Comparison of ENCODE assay signal across 28 cellular contexts in genomic region chr12:111334393-111334915, GRCh38.
"Had no signal": no experiment of that assay in that cellular context is flagged by ENCODE, and none has a peak within 500 bp of the region (broad histone marks: within the 10 kb centered on the region; RNA-seq: fewer than 3 reads in every experiment).

No MANE protein-coding gene starts in this region.

- H3K4me3 ChIP-seq: stomach, suprapubic skin, testis, thoracic aorta, thyroid gland, tibial nerve, transverse colon, upper lobe of left lung, upper lobe of right lung, uterus, vagina had no signal

- H3K27me3 Mint-ChIP-seq: type B pancreatic cell had no signal

- H3K9me3 ChIP-seq: stomach, suprapubic skin, testis, thoracic aorta, thyroid gland, tibial nerve, transverse colon, upper lobe of left lung, upper lobe of right lung, uterus, vagina had no signal

- H3K27ac ChIP-seq: stomach, suprapubic skin, testis, thoracic aorta, thyroid gland, tibial nerve, transverse colon, upper lobe of left lung, upper lobe of right lung, uterus, vagina had no signal

- DNase-seq: stimulated activated CD4-positive, alpha-beta T cell treated with anti-CD3 and anti-CD28 coated beads, Interleukin-1b, Interleukin-23, amount 100 ng/mL, for 48 hours; stimulated activated CD4-positive, alpha-beta T cell treated with anti-CD3 and anti-CD28 coated beads, Interleukin-2, amount 100 ng/mL, for 24 hours; stimulated activated CD4-positive, alpha-beta T cell treated with anti-CD3 and anti-CD28 coated beads, Interleukin-2, amount 100 ng/mL, for 48 hours; stimulated activated CD4-positive, alpha-beta T cell treated with anti-CD3 and anti-CD28 coated beads, Interleukin-4, amount 100 ng/mL, for 1 hour; stimulated activated CD4-positive, alpha-beta T cell treated with anti-CD3 and anti-CD28 coated beads, Interleukin-4, amount 100 ng/mL, for 24 hours; stimulated activated CD4-positive, alpha-beta T cell treated with anti-CD3 and anti-CD28 coated beads, Interleukin-4, amount 100 ng/mL, for 4 hours; stimulated activated CD8-positive, alpha-beta memory T cell treated with anti-CD3 and anti-CD28 coated beads, Interleukin-4, amount 100 ng/mL, for 48 hours; stimulated activated naive B cell treated with anti-CD40 and anti-IgM and Interleukin-4, amounts not matched to agents 10 μg/mL and 1 μg/mL and 100 μg/mL, for 72 hours; stimulated activated naive CD4-positive, alpha-beta T cell; stimulated activated naive CD8-positive, alpha-beta T cell treated with anti-CD3 and anti-CD28 coated beads, Interleukin-15, amount 100 ng/mL, for 72 hours; stimulated activated naive CD8-positive, alpha-beta T cell treated with anti-CD3 and anti-CD28 coated beads, Interleukin-15, Interleukin-2, amounts not matched to agents 100 U/mL and 50 U/mL, for 24 hours; stomach; substantia nigra; testis; thyroid gland; transverse colon; trophoblast cell; upper lobe of left lung; upper lobe of right lung; uterus had no signal

- H3K4me1 Mint-ChIP-seq: stimulated activated effector memory CD8-positive, alpha-beta T cell treated with anti-CD3 and anti-CD28 coated beads, Interleukin-12 subunit alpha, Interleukin-12 subunit beta, amount 100 ng/mL, for 72 hours; stimulated activated memory B cell treated with anti-CD40 and anti-IgM and Interleukin-4, amounts not matched to agents 10 μg/mL and 1 μg/mL and 100 μg/mL, for 72 hours; stimulated activated naive CD8-positive, alpha-beta T cell treated with anti-CD3 and anti-CD28 coated beads, Interleukin-15, amount 100 ng/mL, for 72 hours had no signal

- H3K9me3 Mint-ChIP-seq: stimulated activated effector memory CD8-positive, alpha-beta T cell treated with anti-CD3 and anti-CD28 coated beads, Interleukin-12 subunit alpha, Interleukin-12 subunit beta, amount 100 ng/mL, for 72 hours; stimulated activated memory B cell treated with anti-CD40 and anti-IgM and Interleukin-4, amounts not matched to agents 10 μg/mL and 1 μg/mL and 100 μg/mL, for 72 hours; stimulated activated naive B cell treated with anti-CD40 and anti-IgM and Interleukin-4, amounts not matched to agents 10 μg/mL and 1 μg/mL and 100 μg/mL, for 72 hours; stimulated activated naive CD8-positive, alpha-beta T cell treated with anti-CD3 and anti-CD28 coated beads, Interleukin-15, amount 100 ng/mL, for 72 hours; stimulated activated naive CD8-positive, alpha-beta T cell treated with anti-CD3 and anti-CD28 coated beads, Interleukin-15, Interleukin-2, amounts not matched to agents 100 ng/mL and 50 ng/mL, for 24 hours; type B pancreatic cell had no signal

- H3K36me3 ChIP-seq: stomach, suprapubic skin, thoracic aorta, thyroid gland, tibial nerve, transverse colon, upper lobe of left lung, upper lobe of right lung, uterus, vagina had no signal

- H3K36me3 Mint-ChIP-seq: stimulated activated effector memory CD8-positive, alpha-beta T cell treated with anti-CD3 and anti-CD28 coated beads, Interleukin-12 subunit alpha, Interleukin-12 subunit beta, amount 100 ng/mL, for 72 hours; stimulated activated memory B cell treated with anti-CD40 and anti-IgM and Interleukin-4, amounts not matched to agents 10 μg/mL and 1 μg/mL and 100 μg/mL, for 72 hours; stimulated activated naive B cell treated with anti-CD40 and anti-IgM and Interleukin-4, amounts not matched to agents 10 μg/mL and 1 μg/mL and 100 μg/mL, for 72 hours; type B pancreatic cell had no signal

- H3K27me3 ChIP-seq: testis, thyroid gland, upper lobe of left lung, uterus, vagina had no signal

- H3K4me1 ChIP-seq: suprapubic skin, testis, thyroid gland, tibial nerve, transverse colon, upper lobe of left lung, upper lobe of right lung, uterus, vagina had no signal

- H3K27ac Mint-ChIP-seq: stimulated activated effector memory CD8-positive, alpha-beta T cell treated with anti-CD3 and anti-CD28 coated beads, Interleukin-12 subunit alpha, Interleukin-12 subunit beta, amount 100 ng/mL, for 72 hours; stimulated activated memory B cell treated with anti-CD40 and anti-IgM and Interleukin-4, amounts not matched to agents 10 μg/mL and 1 μg/mL and 100 μg/mL, for 72 hours; stimulated activated naive B cell treated with anti-CD40 and anti-IgM and Interleukin-4, amounts not matched to agents 10 μg/mL and 1 μg/mL and 100 μg/mL, for 72 hours; stimulated activated naive CD8-positive, alpha-beta T cell treated with anti-CD3 and anti-CD28 coated beads, Interleukin-15, amount 100 ng/mL, for 72 hours; stimulated activated naive CD8-positive, alpha-beta T cell treated with anti-CD3 and anti-CD28 coated beads, Interleukin-15, Interleukin-2, amounts not matched to agents 100 ng/mL and 50 ng/mL, for 24 hours; type B pancreatic cell had no signal

- H3K4me3 Mint-ChIP-seq: stimulated activated effector memory CD8-positive, alpha-beta T cell treated with anti-CD3 and anti-CD28 coated beads, Interleukin-12 subunit alpha, Interleukin-12 subunit beta, amount 100 ng/mL, for 72 hours; stimulated activated memory B cell treated with anti-CD40 and anti-IgM and Interleukin-4, amounts not matched to agents 10 μg/mL and 1 μg/mL and 100 μg/mL, for 72 hours; stimulated activated naive B cell treated with anti-CD40 and anti-IgM and Interleukin-4, amounts not matched to agents 10 μg/mL and 1 μg/mL and 100 μg/mL, for 72 hours; stimulated activated naive CD8-positive, alpha-beta T cell treated with anti-CD3 and anti-CD28 coated beads, Interleukin-15, amount 100 ng/mL, for 72 hours; stimulated activated naive CD8-positive, alpha-beta T cell treated with anti-CD3 and anti-CD28 coated beads, Interleukin-15, Interleukin-2, amounts not matched to agents 100 ng/mL and 50 ng/mL, for 24 hours; type B pancreatic cell had no signal

- ATAC-seq: stimulated activated effector memory CD8-positive, alpha-beta T cell treated with anti-CD3 and anti-CD28 coated beads, Interleukin-12 subunit alpha, Interleukin-12 subunit beta, amount 100 ng/mL, for 72 hours; stimulated activated memory B cell treated with anti-CD40 and anti-IgM and Interleukin-4, amounts not matched to agents 10 μg/mL and 1 μg/mL and 100 μg/mL, for 72 hours; stimulated activated naive B cell treated with anti-CD40 and anti-IgM and Interleukin-4, amounts not matched to agents 10 μg/mL and 1 μg/mL and 100 μg/mL, for 72 hours; stimulated activated naive CD8-positive, alpha-beta T cell treated with anti-CD3 and anti-CD28 coated beads, Interleukin-15, amount 100 ng/mL, for 72 hours; stimulated activated naive CD8-positive, alpha-beta T cell treated with anti-CD3 and anti-CD28 coated beads, Interleukin-15, Interleukin-2, amounts not matched to agents 100 U/mL and 50 U/mL, for 24 hours; upper lobe of right lung had no signal
